15 cellular contexts compared by ENCODE assay signal in genomic region chr11:43577566-43578264, GRCh38.
DNase-seq lines count a peak whose midpoint lies in the region; ATAC-seq and TF ChIP-seq lines count a peak whose summit lies in the region.
"Had no signal": no experiment of that assay in that cellular context is flagged by ENCODE, and none has a peak within 500 bp of the region (broad histone marks: within the 10 kb centered on the region; RNA-seq: fewer than 3 reads in every experiment).

No MANE protein-coding gene starts in this region.

- peaks cover 0 to 3% of the 10 kb centered on the region in 2 donors for H3K36me3 Mint-ChIP-seq in activated T-cell treated with anti-CD3 and anti-CD28 coated beads, Interleukin-2, amount 50 U/mL, for 72 hours (ENCODE audit: insufficient read depth in 2 of 2)
- H3K36me3 Mint-ChIP-seq in type B pancreatic cell = no peaks in the 10 kb centered on the region

- H3K4me1 ChIP-seq in PC-3 (ENCODE audit: insufficient read depth, low read length) = no peaks in the 10 kb centered on the region; the same call in 1 of the 2 replicates
- peaks cover 4% of the 10 kb centered on the region; the same call in 1 of the 2 replicates for H3K4me1 ChIP-seq in iPS-20b (ENCODE audit: insufficient read depth, low read length)

- POLR2A ChIA-PET in PC-3 (lab: Charles Lee; ENCODE audit: unreplicated experiment) = no interaction called here

- peaks cover 94% of the 10 kb centered on the region for H3K27me3 Mint-ChIP-seq in activated T-cell treated with anti-CD3 and anti-CD28 coated beads, Interleukin-2, amount 50 U/mL, for 72 hours (ENCODE audit: low read depth)
- peaks cover 98% of the 10 kb centered on the region for H3K27me3 Mint-ChIP-seq in type B pancreatic cell

- H3K36me3 ChIP-seq in PC-3 (ENCODE audit: low read depth, low read length) (no peaks in the 10 kb centered on the region), iPS-20b (ENCODE audit: insufficient read depth, low read depth, low read length) (no peaks in the 10 kb centered on the region)
- H3K36me3 ChIP-seq: cardiac muscle cell, uterus had no signal

- 0 out of 2 replicates have a peak overlapping the region, but pooled peaks have one; percentile 97 for H3K4me2 ChIP-seq in PC-3 (ENCODE audit: low read length)

- no peak overlapping the region for H3K27ac Mint-ChIP-seq in activated T-cell treated with anti-CD3 and anti-CD28 coated beads, Interleukin-2, amount 50 U/mL, for 72 hours
- H3K27ac Mint-ChIP-seq in type B pancreatic cell = no peak overlapping the region
- H3K27ac Mint-ChIP-seq: nephron progenitor cell had no signal

- H3K79me2 ChIP-seq in PC-3 (ENCODE audit: low read length) = no peaks in the 10 kb centered on the region

- no peak overlapping the region for H2AFZ ChIP-seq in PC-3 (ENCODE audit: low read length)

- H3K27ac ChIP-seq in PC-3 (ENCODE audit: low read length) (no peak overlapping the region), iPS-20b (ENCODE audit: low read length) (no peak overlapping the region), coronary artery (no peak overlapping the region)
- H3K27ac ChIP-seq: cardiac muscle cell, uterus had no signal

- peak overlapping the region; percentile 33 to 42 for H3K4me3 Mint-ChIP-seq in activated T-cell treated with anti-CD3 and anti-CD28 coated beads, Interleukin-2, amount 50 U/mL, for 72 hours
- peak overlapping the region; percentile 69 for H3K4me3 Mint-ChIP-seq in type B pancreatic cell

- no peaks in the 10 kb centered on the region for H3F3A ChIP-seq in PC-3 (ENCODE audit: low read length, unreplicated experiment)

- ATAC-seq in activated T-cell treated with anti-CD3 and anti-CD28 coated beads, Interleukin-2, amount 50 U/mL, for 72 hours (replicated peaks in 1 of 2) = no peak
- ATAC-seq in PC-3 (no peak), HG03457 (IDR thresholded peaks at IDR 0.05; ENCODE audit: unreplicated experiment) (no peak)

- H3K27me3 ChIP-seq in PC-3 (ENCODE audit: low read length) (peaks cover 67% of the 10 kb centered on the region), iPS-20b (ENCODE audit: insufficient read depth, low read length) (peaks cover 99% of the 10 kb centered on the region)

- peaks cover 57% of the 10 kb centered on the region for H3K4me1 Mint-ChIP-seq in activated T-cell treated with anti-CD3 and anti-CD28 coated beads, Interleukin-2, amount 50 U/mL, for 72 hours (ENCODE audit: low read depth)
- peaks cover 28% of the 10 kb centered on the region for H3K4me1 Mint-ChIP-seq in type B pancreatic cell (ENCODE audit: unreplicated experiment)

- no peak for TF ChIP-seq CTCF in PC-3 (conservative IDR thresholded peaks at IDR 0.05; ENCODE audit: low read depth, low read length)
- TF ChIP-seq CTCF in type B pancreatic cell (conservative IDR thresholded peaks at IDR 0.05) = no peak
- no peak for TF ChIP-seq CTCF in coronary artery (IDR thresholded peaks at IDR 0.05)

- no peaks in the 10 kb centered on the region for H4K20me1 ChIP-seq in PC-3 (ENCODE audit: low read length)

- no peaks in the 10 kb centered on the region for H3K9me3 ChIP-seq in PC-3 (ENCODE audit: low read length)
- peaks cover 5% of the 10 kb centered on the region; the same call in 1 of the 2 replicates for H3K9me3 ChIP-seq in iPS-20b (ENCODE audit: insufficient read depth, low read depth, low read length)
- H3K9me3 ChIP-seq: uterus had no signal

- H3K9ac ChIP-seq in PC-3 (ENCODE audit: low read length) = no peak overlapping the region
- H3K9ac ChIP-seq in iPS-20b (ENCODE audit: low read depth, low read length) = no peak overlapping the region

- CTCF ChIA-PET in PC-3 (lab: Charles Lee) = no interaction called here

- no peaks in the 10 kb centered on the region for H3K9me3 Mint-ChIP-seq in activated T-cell treated with anti-CD3 and anti-CD28 coated beads, Interleukin-2, amount 50 U/mL, for 72 hours
- no peaks in the 10 kb centered on the region for H3K9me3 Mint-ChIP-seq in type B pancreatic cell

- intact Hi-C loops in PC-3 (cut with micrococcal nuclease) = loop anchor here (5.0 to 10.0 kb wide), 2 partner anchors 127 to 160 kb away; no protein-coding TSS in a partner anchor

- BruUV-seq in PC-3 (replicated peaks; lab: Mats Ljungman, UMichigan) = no TSS peak

- no peak overlapping the region for H3K4me3 ChIP-seq in PC-3 (ENCODE audit: low read length)
- H3K4me3 ChIP-seq in iPS-20b (ENCODE audit: low read length) = peak overlapping the region; percentile 9; the same call in 1 of the 2 replicates
- H3K4me3 ChIP-seq in coronary artery = no peak overlapping the region
- H3K4me3 ChIP-seq: uterus had no signal

- DNase-seq in activated T-cell treated with anti-CD3 and anti-CD28 coated beads, Interleukin-2, amount 50 U/mL, for 72 hours = no peak
- DNase-seq in activated T-cell treated with anti-CD3 and anti-CD28 coated beads, Interleukin-2, amount 50 U/mL, for 1 hour = no peak
- DNase-seq in PC-3 (no peak), type B pancreatic cell (ENCODE audit: extremely low spot score, unreplicated experiment) (no peak), ureter (ENCODE audit: low spot score) (no peak), coronary artery (ENCODE audit: low spot score) (no peak)
- DNase-seq: DMS79 treated with DMSO at 0.1 percent for 48 hours; mammary epithelial cell; NCI-H2081; stimulated activated CD4-positive, alpha-beta T cell treated with anti-CD3 and anti-CD28 coated beads, Interleukin-4, amount 100 ng/mL, for 4 hours; uterus had no signal

- no peaks in the 10 kb centered on the region for H3K9me2 ChIP-seq in PC-3 (replicated peaks; ENCODE audit: low read length)
